Comparison of ENCODE assay signal across 23 cellular contexts in genomic region chr15:67061811-67062348, GRCh38. TPM values are rescaled to one million over a fixed set of nuclear protein-coding genes. Genes with fewer than 3 reads are reported as not detected.
DNase-seq lines count a peak whose midpoint lies in the region; ATAC-seq, FAIRE-seq and TF ChIP-seq lines count a peak whose summit lies in the region.
"Had no signal": no experiment of that assay in that cellular context is flagged by ENCODE, and none has a peak within 500 bp of the region (broad histone marks: within the 10 kb centered on the region; RNA-seq: fewer than 3 reads in every experiment).

No MANE protein-coding gene starts in this region.

- peak overlapping the region in 1 of 2 donors; percentile 82 for H3K9ac ChIP-seq in liver (ENCODE audit: low read depth in 1 of 2, low read length in 2 of 2)
- H3K9ac ChIP-seq: parathyroid adenoma had no signal

- no peak for FAIRE-seq in GM19239 (lab: Jason Lieb, UNC)
- FAIRE-seq: GM12891 had no signal

- 18% methylated on average over 3 of the region's 3 CpGs for WGBS in liver

- peaks cover 49% of the 10 kb centered on the region for H3K4me1 Mint-ChIP-seq in Calu3 (ENCODE audit: low read depth, unreplicated experiment)
- H3K4me1 Mint-ChIP-seq in T-helper 17 cell = peaks cover 27% of the 10 kb centered on the region
- H3K4me1 Mint-ChIP-seq in stimulated activated effector memory CD8-positive, alpha-beta T cell treated with anti-CD3 and anti-CD28 coated beads, Interleukin-12 subunit alpha, Interleukin-12 subunit beta, amount 100 ng/mL, for 72 hours = peaks cover 26% of the 10 kb centered on the region

- no peaks in the 10 kb centered on the region for H3K36me3 ChIP-seq in liver (ENCODE audit: control insufficient read depth in 4 of 4, insufficient read depth in 3 of 4, low read depth in 1 of 4, low read length in 3 of 4)
- no peaks in the 10 kb centered on the region for H3K36me3 ChIP-seq in BE2C
- H3K36me3 ChIP-seq: thoracic aorta had no signal

- peak overlapping the region; percentile 93 to 95 for H3K27ac ChIP-seq in liver (ENCODE audit: low read depth in 1 of 2, low read length in 2 of 2)
- H3K27ac ChIP-seq: parathyroid adenoma, SK-N-MC, thoracic aorta had no signal

- no peak overlapping the region for H3K4me3 ChIP-seq in liver (ENCODE audit: low read depth in 1 of 3, low read length in 3 of 3)
- no peak overlapping the region for H3K4me3 ChIP-seq in BE2C (ENCODE audit: low read depth, low read length)
- H3K4me3 ChIP-seq: SK-N-MC, thoracic aorta had no signal

- peaks cover 8 to 40% (median 32%) of the 10 kb centered on the region in 4 donors for H3K4me1 ChIP-seq in liver (ENCODE audit: control insufficient read depth in 4 of 4, insufficient read depth in 4 of 4, low read length in 3 of 4)
- H3K4me1 ChIP-seq in BE2C = no peaks in the 10 kb centered on the region
- H3K4me1 ChIP-seq: parathyroid adenoma had no signal

- intact Hi-C loops in Calu3 (cut with micrococcal nuclease; ENCODE audit: unreplicated experiment) = loop anchor here (2.0 to 10.0 kb wide), 3 partner anchors 40 to 243 kb away; no protein-coding TSS in a partner anchor

- ATAC-seq in T-helper 17 cell = no peak
- peak; percentile 43 for ATAC-seq in stimulated activated effector memory CD8-positive, alpha-beta T cell treated with anti-CD3 and anti-CD28 coated beads, Interleukin-12 subunit alpha, Interleukin-12 subunit beta, amount 100 ng/mL, for 72 hours
- ATAC-seq: natural killer cell treated with Interleukin-12 subunit alpha and Interleukin-12 subunit beta and Interleukin-15 and Interleukin-18, amount 100 ng/mL, for 72 hours; right cardiac atrium had no signal

- H3K27me3 Mint-ChIP-seq in Calu3 (ENCODE audit: unreplicated experiment) = no peaks in the 10 kb centered on the region
- H3K27me3 Mint-ChIP-seq in T-helper 17 cell = no peaks in the 10 kb centered on the region
- H3K27me3 Mint-ChIP-seq: activated naive CD4-positive, alpha-beta T cell treated with anti-CD3 and anti-CD28 coated beads, Interleukin-2, amount 50 U/mL, for 24 hours; central memory CD8-positive, alpha-beta T cell had no signal

- H3K9me3 Mint-ChIP-seq in Calu3 (ENCODE audit: low read depth, unreplicated experiment) = no peaks in the 10 kb centered on the region
- no peaks in the 10 kb centered on the region for H3K9me3 Mint-ChIP-seq in stimulated activated effector memory CD8-positive, alpha-beta T cell treated with anti-CD3 and anti-CD28 coated beads, Interleukin-12 subunit alpha, Interleukin-12 subunit beta, amount 100 ng/mL, for 72 hours
- H3K9me3 Mint-ChIP-seq: activated naive CD4-positive, alpha-beta T cell treated with anti-CD3 and anti-CD28 coated beads, Interleukin-2, amount 50 U/mL, for 24 hours; central memory CD8-positive, alpha-beta T cell; natural killer cell treated with Interleukin-12 subunit alpha and Interleukin-12 subunit beta and Interleukin-15 and Interleukin-18, amount 100 ng/mL, for 72 hours; T-helper 1 cell treated with Interleukin-12 subunit alpha and Interleukin-12 subunit beta and Interleukin-4 antibody, amounts not matched to agents 30 μg/mL and 1 μg/mL, for 36 hours had no signal

- H3K4me3 Mint-ChIP-seq in Calu3 (ENCODE audit: low read depth, unreplicated experiment) = peak overlapping the region; percentile 27
- H3K4me3 Mint-ChIP-seq in T-helper 17 cell = peak overlapping the region; percentile 25
- no peak overlapping the region for H3K4me3 Mint-ChIP-seq in stimulated activated effector memory CD8-positive, alpha-beta T cell treated with anti-CD3 and anti-CD28 coated beads, Interleukin-12 subunit alpha, Interleukin-12 subunit beta, amount 100 ng/mL, for 72 hours
- H3K4me3 Mint-ChIP-seq: activated naive CD4-positive, alpha-beta T cell treated with anti-CD3 and anti-CD28 coated beads, Interleukin-2, amount 50 U/mL, for 24 hours; central memory CD8-positive, alpha-beta T cell; natural killer cell treated with Interleukin-12 subunit alpha and Interleukin-12 subunit beta and Interleukin-15 and Interleukin-18, amount 100 ng/mL, for 72 hours; T-helper 1 cell treated with Interleukin-12 subunit alpha and Interleukin-12 subunit beta and Interleukin-4 antibody, amounts not matched to agents 30 μg/mL and 1 μg/mL, for 36 hours had no signal

- no peak for TF ChIP-seq CTCF in Calu3 (IDR thresholded peaks at IDR 0.05; ENCODE audit: unreplicated experiment)
- TF ChIP-seq CTCF in liver (IDR thresholded peaks at IDR 0.05; ENCODE audit: low read depth, low read length, missing input control) = no peak
- no peak for TF ChIP-seq CTCF in GM10266 (IDR thresholded peaks at IDR 0.05; ENCODE audit: control insufficient read depth, insufficient read depth, low read depth, missing control alignments)
- no peak for TF ChIP-seq CTCF in BE2C (IDR thresholded peaks at IDR 0.05; ENCODE audit: low read depth, low read length)

- peaks cover 34% of the 10 kb centered on the region for H3K36me3 Mint-ChIP-seq in Calu3 (ENCODE audit: insufficient read depth, unreplicated experiment)
- no peaks in the 10 kb centered on the region for H3K36me3 Mint-ChIP-seq in T-helper 17 cell (ENCODE audit: low read depth)
- peaks cover 8% of the 10 kb centered on the region for H3K36me3 Mint-ChIP-seq in stimulated activated effector memory CD8-positive, alpha-beta T cell treated with anti-CD3 and anti-CD28 coated beads, Interleukin-12 subunit alpha, Interleukin-12 subunit beta, amount 100 ng/mL, for 72 hours
- H3K36me3 Mint-ChIP-seq: activated naive CD4-positive, alpha-beta T cell treated with anti-CD3 and anti-CD28 coated beads, Interleukin-2, amount 50 U/mL, for 24 hours; natural killer cell treated with Interleukin-12 subunit alpha and Interleukin-12 subunit beta and Interleukin-15 and Interleukin-18, amount 100 ng/mL, for 72 hours had no signal

- TF ChIP-seq RAD21 in liver (IDR thresholded peaks at IDR 0.05) = no peak

- DNase-seq in Calu3 (no peak), T-helper 17 cell (no peak), GM19239 (ENCODE audit: insufficient read length, low spot score) (no peak), GM10266 (ENCODE audit: extremely low spot score) (no peak), BE2C (no peak)
- no peak for DNase-seq in stimulated activated effector memory CD8-positive, alpha-beta T cell treated with anti-CD3 and anti-CD28 coated beads, Interleukin-12 subunit alpha, Interleukin-12 subunit beta, amount 100 ng/mL, for 72 hours (ENCODE audit: low spot score in 2 of 2)
- DNase-seq: kidney glomerular epithelial cell; mesenchymal stem cell; NCI-H1694; NCI-H526 treated with DMSO at 0.1 percent for 48 hours; right cardiac atrium; stimulated activated CD4-positive, alpha-beta T cell treated with anti-CD3 and anti-CD28 coated beads, Interleukin-12 subunit alpha, Interleukin-12 subunit beta, amount 100 ng/mL, for 4 hours; stimulated activated CD4-positive, alpha-beta T cell treated with anti-CD3 and anti-CD28 coated beads, Interleukin-4, amount 100 ng/mL, for 24 hours; stimulated activated naive CD4-positive, alpha-beta T cell treated with Interleukin-2 at 50 U/mL for 16 hours had no signal

- BruUV-seq in Calu3 (replicated peaks; lab: Mats Ljungman, UMichigan) = no TSS peak

- CTCF ChIA-PET in Calu3 (lab: Charles Lee) = interaction anchor here (0.6 to 3.0 kb wide), 9 partner anchors 9 to 115 kb away, joined by 3 to 14 read pairs (median 3); no protein-coding TSS in a partner anchor

- no peaks in the 10 kb centered on the region for H3K9me3 ChIP-seq in T-helper 17 cell (ENCODE audit: control insufficient read depth, low read length, poor library complexity, severe bottlenecking)
- H3K9me3 ChIP-seq in liver (ENCODE audit: control insufficient read depth in 4 of 4, low read length in 3 of 4) = no peaks in the 10 kb centered on the region
- H3K9me3 ChIP-seq in BE2C = no peaks in the 10 kb centered on the region
- H3K9me3 ChIP-seq: thoracic aorta had no signal

- H3K27ac Mint-ChIP-seq in Calu3 (ENCODE audit: unreplicated experiment) (peak overlapping the region; percentile 36), T-helper 17 cell (no peak overlapping the region)
- no peak overlapping the region for H3K27ac Mint-ChIP-seq in stimulated activated effector memory CD8-positive, alpha-beta T cell treated with anti-CD3 and anti-CD28 coated beads, Interleukin-12 subunit alpha, Interleukin-12 subunit beta, amount 100 ng/mL, for 72 hours
- H3K27ac Mint-ChIP-seq: natural killer cell treated with Interleukin-12 subunit alpha and Interleukin-12 subunit beta and Interleukin-15 and Interleukin-18, amount 100 ng/mL, for 72 hours; T-helper 1 cell treated with Interleukin-12 subunit alpha and Interleukin-12 subunit beta and Interleukin-4 antibody, amounts not matched to agents 30 μg/mL and 1 μg/mL, for 36 hours had no signal

- H3K27me3 ChIP-seq in liver (ENCODE audit: control insufficient read depth in 4 of 4, insufficient read depth in 4 of 4, low read length in 3 of 4) (no peaks in the 10 kb centered on the region), BE2C (no peaks in the 10 kb centered on the region)

TF ChIP-seq in liver, 16 proteins besides CTCF, POLR2A, EP300 and RAD21:
- TF ChIP-seq JUND (IDR thresholded peaks at IDR 0.05) (no peak), HNF4A (conservative IDR thresholded peaks at IDR 0.05) (no peak), RXRA (IDR thresholded peaks at IDR 0.05) (peak in 1 of 2 donors; percentile 55)
TF ChIP-seq in liver: peak in this region for 1.

RNA-seq across cellular contexts. Expression of gene SMAD3, which starts 3.5 kb away (rescaled TPM):
- 121 and 147 TPM in 2 replicates for total RNA-seq in Calu3 (2022)
- 10 to 100 TPM; 79.8 to 82.9 TPM for total RNA-seq in T-helper 17 cell
- 10 to 100 TPM in 1 of 2 donors, 1 to 10 TPM in 1; 4.0 to 12.2 TPM for total RNA-seq in liver
- polyA plus RNA-seq in liver = 1 to 10 TPM; 5.2 to 5.7 TPM
- polyA plus RNA-seq in BE2C (2012; ENCODE audit: insufficient read depth, insufficient read length, low read depth) = 2.1 TPM
